Comparison of ENCODE assay signal across 11 cellular contexts in the genomic region with DNA sequence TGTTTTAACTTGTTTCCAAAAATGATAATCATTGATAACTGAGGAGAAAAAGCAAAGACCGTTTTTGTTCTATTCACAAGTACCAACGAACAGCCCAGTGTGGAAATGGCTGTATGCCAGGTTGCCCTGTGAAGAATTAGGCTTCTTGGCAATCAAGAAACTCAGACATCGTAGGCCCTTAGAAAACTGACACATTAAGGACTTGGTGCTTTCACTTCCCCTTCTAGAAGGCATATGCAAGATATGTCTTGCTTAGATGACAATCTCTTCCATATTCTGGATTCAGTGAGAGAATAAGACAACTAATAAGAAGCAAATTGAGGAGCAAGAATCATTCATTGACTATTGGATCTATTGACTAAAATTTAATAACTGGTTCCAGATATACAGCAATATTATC. TPM values are rescaled to one million over a fixed set of nuclear protein-coding genes. Genes with fewer than 3 reads are reported as not detected.
DNase-seq lines count a peak whose midpoint lies in the region; ATAC-seq and TF ChIP-seq lines count a peak whose summit lies in the region.
"Had no signal": no experiment of that assay in that cellular context is flagged by ENCODE, and none has a peak within 500 bp of the region (broad histone marks: within the 10 kb centered on the region; RNA-seq: fewer than 3 reads in every experiment).

No MANE protein-coding gene starts in this region.

- no TSS peak for BruUV-seq in mammary epithelial cell (replicated peaks; lab: Mats Ljungman, UMichigan)

- H3K4me1 ChIP-seq in OCI-LY3 (ENCODE audit: low read length) (peaks cover 10% of the 10 kb centered on the region), upper lobe of right lung (no peaks in the 10 kb centered on the region), mammary epithelial cell (ENCODE audit: insufficient read depth, low read length) (no peaks in the 10 kb centered on the region)
- H3K4me1 ChIP-seq: gastroesophageal sphincter had no signal

- no peak overlapping the region for H3K4me3 ChIP-seq in OCI-LY3 (ENCODE audit: low read length)
- no peak overlapping the region for H3K4me3 ChIP-seq in upper lobe of right lung
- no peak overlapping the region for H3K4me3 ChIP-seq in mammary epithelial cell (replicated peaks in 1 of 3; ENCODE audit: insufficient read depth in 1 of 3, low read depth in 2 of 3, low read length in 3 of 3)
- H3K4me3 ChIP-seq: gastroesophageal sphincter had no signal

- peaks cover 13% of the 10 kb centered on the region; the same call in 1 of the 2 replicates for H4K20me1 ChIP-seq in OCI-LY3 (ENCODE audit: insufficient read depth, low read length)
- no peaks in the 10 kb centered on the region for H4K20me1 ChIP-seq in mammary epithelial cell (ENCODE audit: insufficient read depth, low read length)

- CTCF ChIA-PET in mammary epithelial cell (lab: Charles Lee; ENCODE audit: low non-redundant PET) = no interaction called here

- H3K27ac ChIP-seq in OCI-LY3 (ENCODE audit: low read length) (no peak overlapping the region), upper lobe of right lung (no peak overlapping the region), mammary epithelial cell (ENCODE audit: insufficient read depth, low read depth, low read length) (no peak overlapping the region)
- H3K27ac ChIP-seq: 22Rv1, gastroesophageal sphincter had no signal

- H3K27me3 ChIP-seq in OCI-LY3 (ENCODE audit: low read depth, low read length) (no peaks in the 10 kb centered on the region), upper lobe of right lung (no peaks in the 10 kb centered on the region), mammary epithelial cell (ENCODE audit: insufficient read depth, low read length) (no peaks in the 10 kb centered on the region)
- H3K27me3 ChIP-seq: gastroesophageal sphincter had no signal

- in situ Hi-C loops in mammary epithelial cell (cut with MboI; ENCODE audit: low sequenced_read_pairs in 2 of 2) = no loop called here

- DNase-seq in DMS 273 (lab: John Stamatoyannopoulos, UW; ENCODE audit: unreplicated experiment) (peak; percentile 1), DMS 273 treated with DMSO at 0.1 percent for 48 hours (lab: John Stamatoyannopoulos, UW) (no peak), upper lobe of right lung (no peak), mammary epithelial cell (no peak)
- no peak for DNase-seq in stimulated activated CD4-positive, alpha-beta T cell treated with anti-CD3 and anti-CD28 coated beads, Interleukin-2, amount 100 ng/mL, for 48 hours
- DNase-seq in activated naive CD4-positive, alpha-beta T cell treated with anti-CD3 and anti-CD28 coated beads, Interleukin-2, amount 50 U/mL, for 16 hours = no peak
- DNase-seq: NCI-H1436 had no signal

- peak; percentile 97 for ATAC-seq in HG03025 (IDR thresholded peaks at IDR 0.05; ENCODE audit: low FRiP score, unreplicated experiment)
- peak; percentile 43 for ATAC-seq in upper lobe of right lung
- ATAC-seq: gastroesophageal sphincter had no signal

- H3K9me3 ChIP-seq in OCI-LY3 (ENCODE audit: insufficient read depth, low read length) (no peaks in the 10 kb centered on the region), upper lobe of right lung (no peaks in the 10 kb centered on the region), mammary epithelial cell (replicated peaks; ENCODE audit: insufficient read depth, low read length) (no peaks in the 10 kb centered on the region)
- H3K9me3 ChIP-seq: gastroesophageal sphincter had no signal

- dilution Hi-C loops in mammary epithelial cell (cut with HindIII; ENCODE audit: low sequenced_read_pairs) = no loop called here

- WGBS in mammary epithelial cell (ENCODE audit: low coverage, missing lambda C conversion rate) = 67% methylated on average over 3 of the region's 3 CpGs

- intact Hi-C loops in upper lobe of right lung (cut with DNase I) (no loop called here), mammary epithelial cell (cut with micrococcal nuclease) (no loop called here)

- H3K4me2 ChIP-seq in OCI-LY3 (ENCODE audit: low read length) (peak overlapping the region; percentile 30), mammary epithelial cell (ENCODE audit: insufficient read depth, low read depth, low read length) (no peak overlapping the region)

- no peaks in the 10 kb centered on the region for H3K36me3 ChIP-seq in OCI-LY3 (replicated peaks; ENCODE audit: low read depth, low read length)
- no peaks in the 10 kb centered on the region for H3K36me3 ChIP-seq in upper lobe of right lung
- H3K36me3 ChIP-seq in mammary epithelial cell (ENCODE audit: insufficient read depth, low read length) = no peaks in the 10 kb centered on the region

- H3K79me2 ChIP-seq in OCI-LY3 (ENCODE audit: low read length) (no peaks in the 10 kb centered on the region; the same call in 1 of the 2 replicates), mammary epithelial cell (ENCODE audit: insufficient read depth, low read length) (peaks cover 2% of the 10 kb centered on the region)

- TF ChIP-seq CTCF in OCI-LY3 (IDR thresholded peaks at IDR 0.05; ENCODE audit: low read depth, low read length) (no peak), upper lobe of right lung (IDR thresholded peaks at IDR 0.05) (no peak), mammary epithelial cell (conservative IDR thresholded peaks at IDR 0.05 in 1 of 2, IDR thresholded peaks at IDR 0.05 in 1 of 2; ENCODE audit: extremely low read depth in 1 of 2, insufficient read depth in 1 of 2, low read depth in 1 of 2, low read length in 2 of 2) (no peak)

- H3K9ac ChIP-seq in OCI-LY3 (ENCODE audit: low read length) (no peak overlapping the region), mammary epithelial cell (ENCODE audit: insufficient read depth, low read length) (no peak overlapping the region)

- H2AFZ ChIP-seq in OCI-LY3 (ENCODE audit: low read depth, low read length) = no peak overlapping the region
- H2AFZ ChIP-seq in mammary epithelial cell (ENCODE audit: low read depth, low read length) = no peak overlapping the region

RNA-seq across cellular contexts. Expression of a gene that starts 56.6 kb away (rescaled TPM):
- total RNA-seq in upper lobe of right lung (17.5 TPM), mammary epithelial cell (10 to 100 TPM; 18.3 to 25.1 TPM)
- 20.3 TPM for polyA plus RNA-seq in mammary epithelial cell
- 26.1 TPM for polyA minus RNA-seq in mammary epithelial cell

RNA-seq across cellular contexts. Expression of a gene that starts 56.7 kb away (rescaled TPM):
- 41.2 TPM for total RNA-seq in upper lobe of right lung
- total RNA-seq in mammary epithelial cell = 100 to 1,000 TPM in 1 of 2 donors, 10 to 100 TPM in 1; 96.3 to 132 TPM
- 98.4 TPM for polyA plus RNA-seq in mammary epithelial cell
- 192 TPM for polyA minus RNA-seq in mammary epithelial cell
